In genomic region chr18:63162271-63163014, GRCh38 we compare ENCODE assay signal across 8 cellular contexts.
DNase-seq lines count a peak whose midpoint lies in the region; ATAC-seq, FAIRE-seq and TF ChIP-seq lines count a peak whose summit lies in the region.

No MANE protein-coding gene starts in this region.

- no peak for FAIRE-seq in small intestine (lab: Jason Lieb, UNC)

- TF ChIP-seq CTCF in foreskin keratinocyte (conservative IDR thresholded peaks at IDR 0.05) = no peak
- no peak for TF ChIP-seq CTCF in thoracic aorta (IDR thresholded peaks at IDR 0.05)

- H3K36me3 ChIP-seq in thoracic aorta (no peaks in the 10 kb centered on the region), small intestine (ENCODE audit: control insufficient read depth in 2 of 2, insufficient read depth in 2 of 2, low read length in 2 of 2) (no peaks in the 10 kb centered on the region)

- no peaks in the 10 kb centered on the region for H3K9me3 ChIP-seq in thoracic aorta
- no peaks in the 10 kb centered on the region for H3K9me3 ChIP-seq in small intestine (ENCODE audit: control insufficient read depth, low read depth)

- H3K4me1 ChIP-seq in foreskin keratinocyte (peaks cover 6% of the 10 kb centered on the region), thoracic aorta (ENCODE audit: control insufficient read depth in 1 of 2, low read depth in 2 of 2) (peaks cover 42 to 50% of the 10 kb centered on the region in 2 donors), small intestine (ENCODE audit: control insufficient read depth in 2 of 2, insufficient read depth in 1 of 2, low read depth in 1 of 2, low read length in 1 of 2) (peaks cover 2 to 21% of the 10 kb centered on the region in 2 donors)

- peak overlapping the region; percentile 17 for H3K27ac ChIP-seq in foreskin keratinocyte
- H3K27ac ChIP-seq in thoracic aorta = peak overlapping the region; percentile 74 to 83
- H3K27ac ChIP-seq in small intestine (ENCODE audit: low read depth in 1 of 2, low read length in 1 of 2) = peak overlapping the region in 1 of 2 donors; percentile 94

- peak; percentile 49 for DNase-seq in SIG-M5 treated with dmso at 0.1 percent for 504 hours (lab: John Stamatoyannopoulos, UW; ENCODE audit: unreplicated experiment)
- peak in 1 of 2 donors; percentile 12 for DNase-seq in foreskin keratinocyte
- DNase-seq in thoracic aorta (ENCODE audit: low spot score) = no peak
- no peak for DNase-seq in SHP77 treated with DMSO at 0.1 percent for 48 hours (lab: John Stamatoyannopoulos, UW)
- no peak for DNase-seq in effector CD4-positive, alpha-beta T cell
- no peak for DNase-seq in small intestine

- H3K27me3 ChIP-seq in foreskin keratinocyte (no peaks in the 10 kb centered on the region), thoracic aorta (replicated peaks; ENCODE audit: insufficient read depth) (no peaks in the 10 kb centered on the region), small intestine (ENCODE audit: control insufficient read depth in 2 of 2, insufficient read depth in 2 of 2, low read length in 2 of 2) (no peaks in the 10 kb centered on the region)

- WGBS in small intestine, 3 donors = 75 to 87% (median 75%) methylated on average over 7 of the region's 7 CpGs

- ATAC-seq in GM18867 (IDR thresholded peaks at IDR 0.05; ENCODE audit: unreplicated experiment) (peak; percentile 35), HG02763 (IDR thresholded peaks at IDR 0.05; ENCODE audit: unreplicated experiment) (peak; percentile 22), foreskin keratinocyte (no peak), thoracic aorta (ENCODE audit: insufficient number of reproducible peaks, low FRiP score, low read depth) (no peak)

- H3K4me3 ChIP-seq in thoracic aorta = no peak overlapping the region
- H3K4me3 ChIP-seq in small intestine (ENCODE audit: low read depth in 1 of 2, low read length in 2 of 2) = no peak overlapping the region

Comparison
In these comparisons a context has a peak if more than half of its experiments do, and no peak if none do; other contexts are left out.
1. ATAC-seq: peak in GM18867 (single experiment) and HG02763 (single experiment); none in foreskin keratinocyte (single experiment) and thoracic aorta (single experiment).